ENCODE assay signal across 10 cellular contexts in the genomic region with DNA sequence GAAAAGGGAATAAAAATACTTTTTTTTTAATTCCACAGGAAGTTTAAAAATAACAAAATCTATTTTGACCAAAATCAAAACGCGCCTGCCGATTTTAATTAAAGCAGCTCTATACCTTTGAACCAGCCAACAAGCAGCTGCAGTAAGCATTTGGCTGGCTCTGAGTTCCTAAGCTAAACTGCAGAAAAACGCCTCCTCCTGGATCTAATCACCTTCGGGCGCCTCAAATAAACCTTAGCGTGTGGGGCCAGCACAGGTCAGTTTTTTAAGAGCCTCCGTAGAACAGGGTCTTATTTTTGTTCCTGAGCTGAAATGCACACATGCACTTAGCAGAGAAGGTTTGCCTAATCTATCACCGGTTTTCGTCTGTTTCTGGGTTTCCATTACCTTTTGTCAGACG.
DNase-seq lines count a peak whose midpoint lies in the region; ATAC-seq and TF ChIP-seq lines count a peak whose summit lies in the region.
"Had no signal": no experiment of that assay in that cellular context is flagged by ENCODE, and none has a peak within 500 bp of the region (broad histone marks: within the 10 kb centered on the region; RNA-seq: fewer than 3 reads in every experiment).

No MANE protein-coding gene starts in this region.

- intact Hi-C loops in left ventricle myocardium inferior (cut with micrococcal nuclease): loop anchor here (5.0 kb wide), 1 partner anchor 496 kb away; no protein-coding TSS in a partner anchor
- intact Hi-C loops in left cardiac atrium (cut with DNase I): loop anchor here (5.0 to 10.0 kb wide), 2 partner anchors 1021 to 1023 kb away; a partner anchor contains a TSS
- intact Hi-C loops in vagina (cut with DNase I): loop anchor here (10.0 kb wide), 3 partner anchors 333 to 1023 kb away; a partner anchor contains a TSS

- ATAC-seq in left cardiac atrium (no peak), esophagus mucosa (no peak), GM21515 (IDR thresholded peaks at IDR 0.05; ENCODE audit: unreplicated experiment) (no peak)

- H3K4me3 ChIP-seq in left ventricle myocardium inferior: peak overlapping the region; percentile 62
- peak overlapping the region; percentile 76 for H3K4me3 ChIP-seq in iPS-20b (ENCODE audit: low read length)
- peak overlapping the region in 1 of 2 donors; percentile 39 for H3K4me3 ChIP-seq in vagina

- peak overlapping the region; percentile 19; the same call in 1 of the 2 replicates for H3K9ac ChIP-seq in iPS-20b (ENCODE audit: low read depth, low read length)

- DNase-seq in left ventricle myocardium inferior (no peak), left cardiac atrium (no peak), vagina (ENCODE audit: extremely low spot score in 2 of 2) (no peak), NCI-H526 (lab: John Stamatoyannopoulos, UW) (no peak)
- DNase-seq: activated CD4-positive, CD25-positive, alpha-beta regulatory T cell; NCI-H510A had no signal

- TF ChIP-seq POLR2A in vagina (IDR thresholded peaks at IDR 0.05): no peak

- no peak for TF ChIP-seq CTCF in left ventricle myocardium inferior (IDR thresholded peaks at IDR 0.05; ENCODE audit: borderline replicate concordance)
- TF ChIP-seq CTCF in VCaP (conservative IDR thresholded peaks at IDR 0.05): no peak
- TF ChIP-seq CTCF in vagina (IDR thresholded peaks at IDR 0.05): no peak

- H3K27ac ChIP-seq in left ventricle myocardium inferior (replicated peaks): no peak overlapping the region
- H3K27ac ChIP-seq in VCaP: peak overlapping the region; percentile 61
- H3K27ac ChIP-seq in iPS-20b (ENCODE audit: low read length): no peak overlapping the region
- peak overlapping the region; percentile 34 for H3K27ac ChIP-seq in vagina

- H3K4me1 ChIP-seq in left ventricle myocardium inferior (peaks cover 13% of the 10 kb centered on the region), iPS-20b (ENCODE audit: insufficient read depth, low read length) (peaks cover 7% of the 10 kb centered on the region; the same call in 1 of the 2 replicates), vagina (peaks cover 6% of the 10 kb centered on the region)

- H3K9me3 ChIP-seq in left ventricle myocardium inferior (replicated peaks): no peaks in the 10 kb centered on the region
- H3K9me3 ChIP-seq in iPS-20b (ENCODE audit: insufficient read depth, low read depth, low read length): no peaks in the 10 kb centered on the region
- no peaks in the 10 kb centered on the region for H3K9me3 ChIP-seq in vagina

- H3K36me3 ChIP-seq in left ventricle myocardium inferior (no peaks in the 10 kb centered on the region), iPS-20b (ENCODE audit: insufficient read depth, low read depth, low read length) (no peaks in the 10 kb centered on the region), vagina (no peaks in the 10 kb centered on the region)

- H3K27me3 ChIP-seq in left ventricle myocardium inferior (ENCODE audit: low read depth) (peaks cover 77% of the 10 kb centered on the region), iPS-20b (ENCODE audit: insufficient read depth, low read length) (peaks cover 16% of the 10 kb centered on the region), vagina (no peaks in the 10 kb centered on the region)

Comparison
In these comparisons a context has a peak if more than half of its experiments do, and no peak if none do; other contexts are left out.
1. H3K27ac ChIP-seq: peak in VCaP (single experiment) and vagina (single experiment); none in left ventricle myocardium inferior (single experiment) and iPS-20b (single experiment).